In genomic region chr14:106436310-106436905, GRCh38 we compare ENCODE assay signal across 8 cellular contexts.
A peak's percentile ranks its signal among the peaks of the same experiment; 100 is the strongest.
DNase-seq lines count a peak whose midpoint lies in the region; ATAC-seq and TF ChIP-seq lines count a peak whose summit lies in the region.

No MANE protein-coding gene starts in this region.

- H3K79me2 ChIP-seq in KMS-11 (ENCODE audit: insufficient read depth, low read depth), result no peaks in the 10 kb centered on the region

- H3K27ac ChIP-seq in C4-2B (no peak overlapping the region), KMS-11 (no peak overlapping the region), colonic mucosa (no peak overlapping the region)

- TF ChIP-seq CTCF in C4-2B (conservative IDR thresholded peaks at IDR 0.05) (peak; percentile 88), KMS-11 (conservative IDR thresholded peaks at IDR 0.05; ENCODE audit: low read depth, low read length) (peak; percentile 51), colonic mucosa (IDR thresholded peaks at IDR 0.05) (peak; percentile 41)

- intact Hi-C loops in colonic mucosa (cut with DNase I), result no loop called here

- H3K4me3 ChIP-seq in KMS-11 (IDR thresholded peaks at IDR 0.05; ENCODE audit: insufficient read depth, low read depth, low read length) (no peak overlapping the region), colonic mucosa (no peak overlapping the region)

- H3K9ac ChIP-seq in KMS-11 (no peak overlapping the region), colonic mucosa (ENCODE audit: low read depth in 2 of 2, low read length in 2 of 2) (no peak overlapping the region)

- H3K9me3 ChIP-seq in colonic mucosa, result no peaks in the 10 kb centered on the region

- H3K27me3 ChIP-seq in KMS-11 (ENCODE audit: insufficient read depth, low read depth) (no peaks in the 10 kb centered on the region), colonic mucosa (no peaks in the 10 kb centered on the region)

- no peak overlapping the region for H2AFZ ChIP-seq in KMS-11 (ENCODE audit: low read depth)

- ATAC-seq in GM18867 (IDR thresholded peaks at IDR 0.05; ENCODE audit: unreplicated experiment), result no peak

- DNase-seq in UCSD-AML1 (lab: John Stamatoyannopoulos, UW; ENCODE audit: unreplicated experiment), result peak; percentile 51
- peak; percentile 51 for DNase-seq in colonic mucosa
- peak; percentile 64 to 70 for DNase-seq in stimulated activated CD4-positive, alpha-beta T cell treated with anti-CD3 and anti-CD28 coated beads, Interleukin-1b, Interleukin-23, amount 100 ng/mL, for 4 hours (ENCODE audit: low read depth in 2 of 2)
- DNase-seq in AG08396 (ENCODE audit: low spot score), result no peak
- no peak for DNase-seq in NOMO-1 treated with dmso at 0.1 percent for 144 hours (lab: John Stamatoyannopoulos, UW; ENCODE audit: unreplicated experiment)

- no peaks in the 10 kb centered on the region for H3K4me1 ChIP-seq in KMS-11 (ENCODE audit: low read depth, poor library complexity, severe bottlenecking)
- no peaks in the 10 kb centered on the region for H3K4me1 ChIP-seq in colonic mucosa

- H3K36me3 ChIP-seq in KMS-11 (ENCODE audit: insufficient read depth) (no peaks in the 10 kb centered on the region), colonic mucosa (no peaks in the 10 kb centered on the region)

- no peaks in the 10 kb centered on the region for H4K20me1 ChIP-seq in KMS-11 (ENCODE audit: insufficient read depth)

- no peak overlapping the region for H3K4me2 ChIP-seq in KMS-11

Comparison
In these comparisons a context has a peak if more than half of its experiments do, and no peak if none do; other contexts are left out.
1. DNase-seq: peak in UCSD-AML1 (single experiment), colonic mucosa (single experiment) and stimulated activated CD4-positive, alpha-beta T cell treated with anti-CD3 and anti-CD28 coated beads, Interleukin-1b, Interleukin-23, amount 100 ng/mL, for 4 hours (2 of 2); none in AG08396 (single experiment) and NOMO-1 treated with dmso at 0.1 percent for 144 hours (single experiment).
2. Peak in every context shown above with its lines, with median percentiles within 50 percentile points of each other: CTCF ChIP-seq.